8 cellular contexts compared by ENCODE assay signal in genomic region chrX:87475793-87476192, GRCh38. TPM values are rescaled to one million over a fixed set of nuclear protein-coding genes. Genes with fewer than 3 reads are reported as not detected.
"Had no signal": no experiment of that assay in that cellular context is flagged by ENCODE, and none has a peak within 500 bp of the region (broad histone marks: within the 10 kb centered on the region; RNA-seq: fewer than 3 reads in every experiment).

No MANE protein-coding gene starts in this region.

- DNase-seq: IMR-90, KBM-7, KG1 had no signal

- H3K27ac Mint-ChIP-seq: IgD-negative memory B cell had no signal

- H3K27ac ChIP-seq: HL-60 had no signal

- ATAC-seq: HepG2, K562 had no signal

- H3K36me3 Mint-ChIP-seq: IgD-negative memory B cell had no signal

- H3K27me3 Mint-ChIP-seq: IgD-negative memory B cell had no signal

- H3K4me1 Mint-ChIP-seq: IgD-negative memory B cell had no signal

- H3K4me3 ChIP-seq: K562 had no signal

- H3K4me3 Mint-ChIP-seq: IgD-negative memory B cell had no signal

RNA-seq across cellular contexts. Expression of gene KLHL4, which starts 41.8 kb away (rescaled TPM):
- total RNA-seq: HT-29 had no signal
- polyA plus RNA-seq: HepG2, IgD-negative memory B cell had no signal
